In the genomic region with DNA sequence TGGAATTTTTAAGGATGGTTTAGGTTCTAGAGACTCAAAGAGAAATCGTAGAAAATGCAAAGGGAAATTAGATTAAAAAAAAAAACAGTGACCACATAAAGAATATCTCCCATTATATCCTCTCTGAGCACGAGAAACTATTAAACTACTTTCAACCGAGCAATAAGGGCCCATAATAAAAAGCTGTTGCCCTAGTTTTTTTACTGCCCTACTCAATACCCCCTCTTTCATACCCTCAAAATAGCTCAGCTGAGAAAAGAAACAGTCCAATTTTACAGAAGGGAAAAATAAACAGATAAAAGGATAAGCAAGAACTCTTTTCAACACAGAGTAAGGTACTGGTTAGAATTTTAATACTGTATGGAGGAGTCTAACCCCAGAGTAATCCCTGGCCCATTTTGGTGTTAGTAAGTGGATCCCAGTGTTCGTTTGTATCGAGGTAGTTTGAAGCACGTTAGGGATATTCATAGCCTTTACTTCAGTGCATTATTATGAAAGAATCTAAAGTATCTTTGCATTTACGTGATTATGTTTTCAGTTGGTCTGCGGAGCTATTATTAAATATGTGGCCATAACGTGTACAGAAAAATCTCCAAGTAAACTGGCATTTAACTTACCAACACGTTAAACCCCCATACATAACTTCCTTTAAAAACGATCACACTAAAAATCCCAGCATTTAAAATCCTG, we compare ENCODE assay signal across 8 cellular contexts. TPM values are rescaled to one million over a fixed set of nuclear protein-coding genes. Genes with fewer than 3 reads are reported as not detected.
DNase-seq lines count a peak whose midpoint lies in the region; ATAC-seq, FAIRE-seq and TF ChIP-seq lines count a peak whose summit lies in the region.

No MANE protein-coding gene starts in this region.

- in situ Hi-C loops in HepG2 (cut with HindIII; ENCODE audit: extremely low pct_ligation_motif_present, low pct_unique_long_range_greater_than_20kb): no loop called here

- H3K4me1 ChIP-seq in adrenal gland (replicated peaks in 1 of 2) (peaks cover 59 to 75% of the 10 kb centered on the region in 2 donors), HepG2 (ENCODE audit: insufficient read depth, low read length) (peaks cover 65% of the 10 kb centered on the region)

- TF ChIP-seq EP300 in HepG2 (IDR thresholded peaks at IDR 0.05; ENCODE audit: low read depth in 2 of 2, low read length in 2 of 2): no peak
- no peak for TF ChIP-seq EP300 in HepG2 (CRISPR knock-in tag; IDR thresholded peaks at IDR 0.05; ENCODE audit: borderline replicate concordance)

- no peak for DNase-seq in activated naive CD4-positive, alpha-beta T cell treated with anti-CD3 and anti-CD28 coated beads, Interleukin-2, amount 10 ng/mL, durations not matched to agents 7 days and 5 days
- DNase-seq in activated naive CD4-positive, alpha-beta T cell treated with anti-CD3 and anti-CD28 coated beads, Interleukin-2, amount 50 U/mL, for 72 hours (ENCODE audit: low spot score in 2 of 2): no peak
- DNase-seq in adrenal gland: no peak
- no peak for DNase-seq in HepG2 (ENCODE audit: low spot score)
- no peak for DNase-seq in type B pancreatic cell (ENCODE audit: extremely low spot score, unreplicated experiment)
- DNase-seq in medulla oblongata (ENCODE audit: extremely low spot score): no peak
- no peak for DNase-seq in NCI-H187 (lab: John Stamatoyannopoulos, UW)
- no peak for DNase-seq in activated effector memory CD4-positive, alpha-beta T cell treated with anti-CD3 and anti-CD28 coated beads, Interleukin-2, amount 50 U/mL, for 16 hours

- peaks cover 52% of the 10 kb centered on the region for H3K4me1 Mint-ChIP-seq in activated naive CD4-positive, alpha-beta T cell treated with anti-CD3 and anti-CD28 coated beads, Interleukin-2, amount 10 ng/mL, durations not matched to agents 7 days and 5 days
- peaks cover 66% of the 10 kb centered on the region for H3K4me1 Mint-ChIP-seq in type B pancreatic cell (ENCODE audit: unreplicated experiment)

- peak overlapping the region; percentile 66; the same call in 1 of the 2 replicates for H3K9ac ChIP-seq in HepG2 (ENCODE audit: insufficient read depth, low read depth, low read length)

- TF ChIP-seq RAD21 in HepG2 (CRISPR knock-in tag; IDR thresholded peaks at IDR 0.05): no peak

- peak overlapping the region; percentile 77 to 98 (median 98) for H3K27ac ChIP-seq in adrenal gland
- peak overlapping the region; percentile 65 for H3K27ac ChIP-seq in HepG2 (ENCODE audit: extremely low read length, insufficient read depth, low read length)

- H3K79me2 ChIP-seq in HepG2 (ENCODE audit: insufficient read depth, low read length): peaks cover 3% of the 10 kb centered on the region

- no peaks in the 10 kb centered on the region for H4K20me1 ChIP-seq in HepG2 (ENCODE audit: insufficient read depth, low read length)

- H3K4me3 Mint-ChIP-seq in activated naive CD4-positive, alpha-beta T cell treated with anti-CD3 and anti-CD28 coated beads, Interleukin-2, amount 10 ng/mL, durations not matched to agents 7 days and 5 days: peak overlapping the region; percentile 69
- peak overlapping the region; percentile 91 for H3K4me3 Mint-ChIP-seq in type B pancreatic cell

- peak overlapping the region; percentile 78 for H3K4me2 ChIP-seq in HepG2 (ENCODE audit: low read depth, low read length)

- no peaks in the 10 kb centered on the region for H3K36me3 Mint-ChIP-seq in activated naive CD4-positive, alpha-beta T cell treated with anti-CD3 and anti-CD28 coated beads, Interleukin-2, amount 10 ng/mL, durations not matched to agents 7 days and 5 days
- H3K36me3 Mint-ChIP-seq in activated naive CD4-positive, alpha-beta T cell treated with anti-CD3 and anti-CD28 coated beads, Interleukin-2, amount 50 U/mL, for 72 hours: peaks cover 0 to 11% of the 10 kb centered on the region in 2 donors
- peaks cover 6% of the 10 kb centered on the region for H3K36me3 Mint-ChIP-seq in type B pancreatic cell

- TF ChIP-seq CTCF in adrenal gland (IDR thresholded peaks at IDR 0.05) (no peak), HepG2 (CRISPR knock-in tag; IDR thresholded peaks at IDR 0.05) (no peak), type B pancreatic cell (conservative IDR thresholded peaks at IDR 0.05) (no peak)

- POLR2A ChIA-PET in HepG2 (lab: Yijun Ruan, JAX): interaction anchor here (1.0 to 2.8 kb wide), 14 partner anchors 17 to 93 kb away, joined by 3 to 18 read pairs (median 5); a partner anchor contains a TSS

- no TSS peak for BruUV-seq in HepG2 (replicated peaks; lab: Mats Ljungman, UMichigan)

- no peak overlapping the region for H3K27ac Mint-ChIP-seq in activated naive CD4-positive, alpha-beta T cell treated with anti-CD3 and anti-CD28 coated beads, Interleukin-2, amount 10 ng/mL, durations not matched to agents 7 days and 5 days
- H3K27ac Mint-ChIP-seq in activated naive CD4-positive, alpha-beta T cell treated with anti-CD3 and anti-CD28 coated beads, Interleukin-2, amount 50 U/mL, for 72 hours: peak overlapping the region in 1 of 2 donors; percentile 63
- H3K27ac Mint-ChIP-seq in type B pancreatic cell: peak overlapping the region; percentile 92

- no peak for FAIRE-seq in HepG2 (lab: Jason Lieb, UNC)

- CTCF ChIA-PET in activated naive CD4-positive, alpha-beta T cell treated with anti-CD3 and anti-CD28 coated beads, Interleukin-2, amount 10 ng/mL, durations not matched to agents 7 days and 5 days (lab: Charles Lee): interaction anchor here (1.1 to 2.4 kb wide), 2 partner anchors 12 to 51 kb away, joined by 3 to 13 read pairs; no protein-coding TSS in a partner anchor
- CTCF ChIA-PET in HepG2 (lab: Yijun Ruan, JAX; ENCODE audit: low intra/inter-chr PET ratio, low total read pairs): no interaction called here

- intact Hi-C loops in adrenal gland (cut with DNase I) (loop anchor here in 1 of 2 donors (5.0 kb wide), 1 partner anchor 68 kb away; no protein-coding TSS in a partner anchor), HepG2 (cut with micrococcal nuclease; ENCODE audit: unreplicated experiment) (loop anchor here (2.0 to 5.0 kb wide), 2 partner anchors 65 to 83 kb away; a partner anchor contains a TSS)

- H3K9me3 ChIP-seq in adrenal gland (replicated peaks in 1 of 3) (no peaks in the 10 kb centered on the region), HepG2 (ENCODE audit: low read length) (no peaks in the 10 kb centered on the region)

- no peak overlapping the region for H2AFZ ChIP-seq in HepG2 (ENCODE audit: low read length)

- no peak for ATAC-seq in activated naive CD4-positive, alpha-beta T cell treated with anti-CD3 and anti-CD28 coated beads, Interleukin-2, amount 50 U/mL, for 72 hours
- ATAC-seq in HepG2: no peak

- H3K9me3 Mint-ChIP-seq in activated naive CD4-positive, alpha-beta T cell treated with anti-CD3 and anti-CD28 coated beads, Interleukin-2, amount 10 ng/mL, durations not matched to agents 7 days and 5 days: no peaks in the 10 kb centered on the region
- H3K9me3 Mint-ChIP-seq in activated naive CD4-positive, alpha-beta T cell treated with anti-CD3 and anti-CD28 coated beads, Interleukin-2, amount 50 U/mL, for 72 hours: no peaks in the 10 kb centered on the region
- no peaks in the 10 kb centered on the region for H3K9me3 Mint-ChIP-seq in type B pancreatic cell

- H3K27me3 Mint-ChIP-seq in activated naive CD4-positive, alpha-beta T cell treated with anti-CD3 and anti-CD28 coated beads, Interleukin-2, amount 10 ng/mL, durations not matched to agents 7 days and 5 days: peaks cover 39% of the 10 kb centered on the region
- no peaks in the 10 kb centered on the region for H3K27me3 Mint-ChIP-seq in type B pancreatic cell

- no peak for TF ChIP-seq POLR2A in adrenal gland (IDR thresholded peaks at IDR 0.05)
- TF ChIP-seq POLR2A in HepG2 (IDR thresholded peaks at IDR 0.05; ENCODE audit: insufficient read depth in 1 of 2, low read depth in 2 of 2, low read length in 2 of 2): no peak

- 28 to 35% (median 33%) methylated on average over 11 of the region's 11 CpGs for WGBS in adrenal gland, 4 donors
- WGBS in HepG2 (ENCODE audit: low lambda C conversion rate): 60% methylated on average over 11 of the region's 11 CpGs

- peak overlapping the region in 2 of 4 donors; percentile 87 to 91 for H3K4me3 ChIP-seq in adrenal gland
- peak overlapping the region; percentile 80 to 93 (median 87); a peak in 5 of 6 replicates for H3K4me3 ChIP-seq in HepG2 (replicated peaks in 1 of 3; ENCODE audit: insufficient read depth in 1 of 3, low read depth in 2 of 3, low read length in 3 of 3)

- no peaks in the 10 kb centered on the region for H3K27me3 ChIP-seq in adrenal gland
- H3K27me3 ChIP-seq in HepG2 (ENCODE audit: control insufficient read depth in 1 of 2, insufficient read depth in 2 of 2, low read length in 2 of 2): no peaks in the 10 kb centered on the region

- H3K36me3 ChIP-seq in adrenal gland (replicated peaks in 1 of 2) (no peaks in the 10 kb centered on the region), HepG2 (replicated peaks in 1 of 2; ENCODE audit: control insufficient read depth in 1 of 2, insufficient read depth in 2 of 2, low read length in 2 of 2) (no peaks in the 10 kb centered on the region)

RNA-seq across cellular contexts. Expression of a gene that starts 1.0 kb away (rescaled TPM):
- 1 to 10 TPM; 6.6 to 9.7 TPM for total RNA-seq in activated naive CD4-positive, alpha-beta T cell treated with anti-CD3 and anti-CD28 coated beads, Interleukin-2, amount 50 U/mL, for 72 hours
- 100 to 1,000 TPM in 5 of 8 donors, 10 to 100 TPM in 3; 91.8 to 243 (median 139) TPM for total RNA-seq in adrenal gland
- polyA plus RNA-seq in adrenal gland: 10 to 100 TPM; 23.9 to 56.9 (median 28.2) TPM
- 35.4 and 39.6 TPM in 2 replicates for total RNA-seq in HepG2 (2016; rRNA removed; fragmentation: Illumina TruSeq; extraction: Trizol)
- 65.4 and 73.3 TPM in 2 replicates for total RNA-seq in HepG2 (2016; cell fraction: cytosol; rRNA removed; fragmentation: Illumina TruSeq; extraction: Trizol; ENCODE audit: low read depth)
- 34.8 and 35.7 TPM in 2 replicates for total RNA-seq in HepG2 (2016; cell fraction: insoluble cytoplasmic fraction; rRNA removed; fragmentation: Illumina TruSeq; extraction: Trizol)
- 29.2 and 34.2 TPM in 2 replicates for total RNA-seq in HepG2 (2016; cell fraction: membrane; rRNA removed; fragmentation: Illumina TruSeq; extraction: Trizol)
- 34.5 and 45.0 TPM in 2 replicates for total RNA-seq in HepG2 (2016; cell fraction: nucleus; rRNA removed; fragmentation: Illumina TruSeq; extraction: Trizol)
- polyA plus RNA-seq in HepG2 (2011; rRNA removed): 27.8 and 31.6 TPM in 2 replicates
- polyA plus RNA-seq in HepG2 (2011; cell fraction: cytosol; rRNA removed): 33.5 and 37.5 TPM in 2 replicates
- 28.1 and 35.6 TPM in 2 replicates for polyA plus RNA-seq in HepG2 (2011; cell fraction: nucleus; rRNA removed)
- polyA plus RNA-seq in HepG2 (2012): 16.2 and 20.3 TPM in 2 replicates
- 4.4 and 6.7 TPM in 2 replicates for polyA plus RNA-seq in HepG2 (2016; cell fraction: cytosol; fragmentation: Illumina TruSeq; extraction: Trizol; ENCODE audit: low read depth)
- 31.3 and 33.4 TPM in 2 replicates for polyA plus RNA-seq in HepG2 (2016; cell fraction: insoluble cytoplasmic fraction; fragmentation: Illumina TruSeq; extraction: Trizol; ENCODE audit: low read depth)
- 11.0 and 11.2 TPM in 2 replicates for polyA plus RNA-seq in HepG2 (2016; cell fraction: membrane; fragmentation: Illumina TruSeq; extraction: Trizol; ENCODE audit: low read depth)
- polyA plus RNA-seq in HepG2 (2016; cell fraction: nucleus; fragmentation: Illumina TruSeq; extraction: Trizol; ENCODE audit: insufficient read depth, low read depth): 31.1 and 35.1 TPM in 2 replicates
- polyA minus RNA-seq in HepG2 (2011; rRNA and poly(A)+ RNA removed; ENCODE audit: low replicate concordance): 153 and 617 TPM in 2 replicates
- polyA minus RNA-seq in HepG2 (2011; cell fraction: cytosol; rRNA and poly(A)+ RNA removed): 64.8 and 73.2 TPM in 2 replicates
- polyA minus RNA-seq in HepG2 (2011; cell fraction: nucleus; rRNA and poly(A)+ RNA removed): 85.0 and 93.4 TPM in 2 replicates
- total RNA-seq in type B pancreatic cell (ENCODE audit: low replicate concordance): 41.7 and 76.3 TPM in 2 replicates

RNA-seq across cellular contexts. Expression of a gene that starts 47.4 kb away (rescaled TPM):
- total RNA-seq in activated naive CD4-positive, alpha-beta T cell treated with anti-CD3 and anti-CD28 coated beads, Interleukin-2, amount 50 U/mL, for 72 hours: not detected
- total RNA-seq in adrenal gland: 1 to 10 TPM in 1 of 8 donors, under 1 TPM in 3, not detected in 4; 0.36 to 1.8 (median 0.59) TPM
- 1 to 10 TPM in 1 of 3 donors, under 1 TPM in 1, not detected in 1; 0.26 to 2.7 TPM for polyA plus RNA-seq in adrenal gland
- not detected in 2 replicates for total RNA-seq in HepG2 (2016; rRNA removed; fragmentation: Illumina TruSeq; extraction: Trizol)
- total RNA-seq in HepG2 (2016; cell fraction: cytosol; rRNA removed; fragmentation: Illumina TruSeq; extraction: Trizol; ENCODE audit: low read depth): not detected in 2 replicates
- not detected in 2 replicates for total RNA-seq in HepG2 (2016; cell fraction: insoluble cytoplasmic fraction; rRNA removed; fragmentation: Illumina TruSeq; extraction: Trizol)
- not detected in 2 replicates for total RNA-seq in HepG2 (2016; cell fraction: membrane; rRNA removed; fragmentation: Illumina TruSeq; extraction: Trizol)
- not detected in 2 replicates for total RNA-seq in HepG2 (2016; cell fraction: nucleus; rRNA removed; fragmentation: Illumina TruSeq; extraction: Trizol)
- not detected in 2 replicates for polyA plus RNA-seq in HepG2 (2011; rRNA removed)
- not detected in 2 replicates for polyA plus RNA-seq in HepG2 (2011; cell fraction: cytosol; rRNA removed)
- polyA plus RNA-seq in HepG2 (2011; cell fraction: nucleus; rRNA removed): not detected in 2 replicates
- 0.19 TPM in 1 of 2 replicates, not detected in the other for polyA plus RNA-seq in HepG2 (2012)
- not detected in 2 replicates for polyA plus RNA-seq in HepG2 (2016; cell fraction: cytosol; fragmentation: Illumina TruSeq; extraction: Trizol; ENCODE audit: low read depth)
- not detected in 2 replicates for polyA plus RNA-seq in HepG2 (2016; cell fraction: insoluble cytoplasmic fraction; fragmentation: Illumina TruSeq; extraction: Trizol; ENCODE audit: low read depth)
- polyA plus RNA-seq in HepG2 (2016; cell fraction: membrane; fragmentation: Illumina TruSeq; extraction: Trizol; ENCODE audit: low read depth): not detected in 2 replicates
- polyA plus RNA-seq in HepG2 (2016; cell fraction: nucleus; fragmentation: Illumina TruSeq; extraction: Trizol; ENCODE audit: insufficient read depth, low read depth): not detected in 2 replicates
- not detected in 2 replicates for polyA minus RNA-seq in HepG2 (2011; rRNA and poly(A)+ RNA removed; ENCODE audit: low replicate concordance)
- polyA minus RNA-seq in HepG2 (2011; cell fraction: cytosol; rRNA and poly(A)+ RNA removed): not detected in 2 replicates
- polyA minus RNA-seq in HepG2 (2011; cell fraction: nucleus; rRNA and poly(A)+ RNA removed): not detected in 2 replicates
- total RNA-seq in type B pancreatic cell (ENCODE audit: low replicate concordance): 0.29 TPM in 2 replicates
